29 cellular contexts compared by ENCODE assay signal in the genomic region with DNA sequence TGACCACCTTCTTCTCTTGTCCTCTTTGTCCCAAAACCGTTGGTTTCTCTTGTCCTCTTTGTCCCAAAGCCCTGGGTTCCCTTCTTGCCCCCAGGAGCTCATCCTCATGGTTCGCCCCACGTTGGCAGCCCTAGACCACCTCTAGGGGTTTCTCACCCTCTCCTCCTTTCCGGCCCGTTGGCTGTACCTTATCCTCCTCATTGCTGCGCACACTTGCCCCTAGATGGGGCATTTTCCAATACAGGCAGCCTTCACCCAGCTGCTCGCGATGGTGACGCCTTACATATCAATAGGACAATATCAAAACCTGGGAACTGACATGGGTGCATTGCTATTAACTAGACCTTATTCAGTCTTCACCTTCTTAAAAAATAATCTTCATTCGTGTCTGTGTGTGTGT.
"Had no signal": no experiment of that assay in that cellular context is flagged by ENCODE, and none has a peak within 500 bp of the region (broad histone marks: within the 10 kb centered on the region; RNA-seq: fewer than 3 reads in every experiment).

No MANE protein-coding gene starts in this region.

- H3K4me1 ChIP-seq: colonic mucosa, gastroesophageal sphincter, lower lobe of right lung, testis, transverse colon had no signal

- H3K9me3 ChIP-seq: colonic mucosa, gastroesophageal sphincter, lower lobe of right lung, mucosa of descending colon, neutrophil, ovary, testis, transverse colon had no signal

- DNase-seq: activated CD4-positive, alpha-beta T cell treated with anti-CD3 and anti-CD28 coated beads for 1 hour; activated CD4-positive, alpha-beta T cell treated with anti-CD3 and anti-CD28 coated beads, Interleukin-2, amount 10 ng/mL, durations not matched to agents 7 days and 5 days; activated CD8-positive, alpha-beta T cell treated with anti-CD3 and anti-CD28 coated beads for 36 hours; activated gamma-delta T cell treated with Interleukin-2 at 50 U/mL for 16 hours; activated T-cell treated with anti-CD3 and anti-CD28 coated beads, Interleukin-2, amount 50 U/mL, for 4 hours; anterior cingulate cortex; colonic mucosa; effector CD8-positive, alpha-beta T cell; hippocampal formation; immature natural killer cell; lower lobe of right lung; mucosa of descending colon; ovary; stimulated activated CD4-positive, alpha-beta T cell treated with anti-CD3 and anti-CD28 coated beads, Interleukin-12 subunit alpha, Interleukin-12 subunit beta, amount 100 ng/mL, for 4 hours; stimulated activated CD4-positive, alpha-beta T cell treated with anti-CD3 and anti-CD28 coated beads, Interleukin-4, amount 100 ng/mL, for 1 hour; stimulated activated naive CD8-positive, alpha-beta T cell treated with anti-CD3 and anti-CD28 coated beads, Interleukin-15, Interleukin-2, amounts not matched to agents 100 U/mL and 50 U/mL, for 24 hours; T-helper 17 cell; T1000; testis; transverse colon had no signal

- H3K27me3 ChIP-seq: colonic mucosa, neutrophil, ovary, testis, transverse colon had no signal

- FAIRE-seq: bronchial epithelial cell had no signal

- ATAC-seq: activated CD8-positive, alpha-beta T cell treated with anti-CD3 and anti-CD28 coated beads for 36 hours; activated naive CD4-positive, alpha-beta T cell treated with anti-CD3 and anti-CD28 coated beads, Interleukin-2, amount 50 U/mL, for 72 hours; activated T-cell treated with anti-CD3 and anti-CD28 coated beads, Interleukin-2, amount 50 U/mL, for 4 hours; activated T-helper 17 cell treated with anti-CD3 and anti-CD28 coated beads, Interleukin-2, amount 50 U/mL, for 72 hours; gastroesophageal sphincter; left lobe of liver; lower lobe of right lung; mucosa of descending colon; natural killer cell treated with Interleukin-12 subunit alpha and Interleukin-12 subunit beta and Interleukin-15 and Interleukin-18, amount 100 ng/mL, for 72 hours; sciatic nerve; stimulated activated naive CD8-positive, alpha-beta T cell treated with anti-CD3 and anti-CD28 coated beads, Interleukin-15, Interleukin-2, amounts not matched to agents 100 U/mL and 50 U/mL, for 24 hours; T-helper 17 cell had no signal

- H3K27ac ChIP-seq: colonic mucosa, gastroesophageal sphincter, lower lobe of right lung, neutrophil, ovary, skin epidermis, testis, transverse colon had no signal

- H3K4me3 ChIP-seq: colonic mucosa, gastroesophageal sphincter, lower lobe of right lung, mucosa of descending colon, ovary, skin epidermis, testis, transverse colon had no signal

- H3K36me3 ChIP-seq: colonic mucosa, gastroesophageal sphincter, lower lobe of right lung, neutrophil, ovary, transverse colon had no signal
